Comparison of ENCODE assay signal across 11 cellular contexts in the genomic region with DNA sequence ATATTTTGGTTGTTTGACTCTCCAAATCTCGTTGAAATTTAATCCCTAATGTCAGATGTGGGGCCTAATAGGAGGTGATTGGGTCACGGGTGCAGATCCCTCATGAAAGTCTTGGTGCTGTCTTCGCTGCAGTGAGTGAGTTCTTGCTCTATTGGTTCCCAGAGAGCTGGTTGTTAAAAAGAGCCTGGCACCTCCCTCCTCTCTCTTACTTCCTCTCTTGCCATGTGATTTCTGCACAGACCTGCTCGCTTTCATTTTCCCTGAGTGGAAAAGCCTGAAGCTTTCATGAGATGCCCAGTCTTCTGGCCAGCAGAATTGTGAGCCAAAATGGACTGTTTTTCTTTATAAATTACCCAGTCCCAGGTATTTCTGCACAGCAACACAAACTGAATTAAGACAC.
DNase-seq lines count a peak whose midpoint lies in the region; ATAC-seq and TF ChIP-seq lines count a peak whose summit lies in the region.
"Had no signal": no experiment of that assay in that cellular context is flagged by ENCODE, and none has a peak within 500 bp of the region (broad histone marks: within the 10 kb centered on the region; RNA-seq: fewer than 3 reads in every experiment).

No MANE protein-coding gene starts in this region.

- no peak for TF ChIP-seq EP300 in ovary (IDR thresholded peaks at IDR 0.05)

- no peak overlapping the region for H3K27ac ChIP-seq in ovary

- TF ChIP-seq CTCF in ovary (IDR thresholded peaks at IDR 0.05), result no peak

- H3K36me3 ChIP-seq in ovary, result no peaks in the 10 kb centered on the region

- peak; percentile 9 to 24 for DNase-seq in left colon
- no peak for DNase-seq in effector CD8-positive, alpha-beta T cell (lab: John Stamatoyannopoulos, UW)
- no peak for DNase-seq in central memory CD4-positive, alpha-beta T cell
- no peak for DNase-seq in ovary
- DNase-seq in NCI-H128 (lab: John Stamatoyannopoulos, UW; ENCODE audit: unreplicated experiment), result no peak
- DNase-seq: mesendoderm; NCI-H446 treated with DMSO at 0.1 percent for 48 hours; stimulated activated CD4-positive, alpha-beta T cell treated with anti-CD3 and anti-CD28 coated beads, Interleukin-1b, Interleukin-23, amount 100 ng/mL, for 48 hours had no signal

- no peaks in the 10 kb centered on the region for H3K27me3 ChIP-seq in ovary

- WGBS in ovary, 3 donors, result 77 to 80% (median 79%) methylated on average over 4 of the region's 4 CpGs

- intact Hi-C loops in left colon (cut with DNase I, micrococcal nuclease) (no loop called here), ovary (cut with DNase I) (no loop called here)

- no peaks in the 10 kb centered on the region for H3K9me3 ChIP-seq in ovary

- ATAC-seq in GM18867 (IDR thresholded peaks at IDR 0.05; ENCODE audit: unreplicated experiment) (peak; percentile 93), HG02588 (IDR thresholded peaks at IDR 0.05; ENCODE audit: unreplicated experiment) (peak; percentile 93), HG03558 (IDR thresholded peaks at IDR 0.05; ENCODE audit: extremely low read depth, unreplicated experiment) (peak; percentile 74), left colon (peak; percentile 76)

- no peak for TF ChIP-seq POLR2A in ovary (IDR thresholded peaks at IDR 0.05)

- no peaks in the 10 kb centered on the region for H3K4me1 ChIP-seq in ovary (ENCODE audit: insufficient read depth)

- H3K4me3 ChIP-seq in ovary, result no peak overlapping the region

Comparison
In these comparisons a context has a peak if more than half of its experiments do, and no peak if none do; other contexts are left out.
1. DNase-seq: peak in left colon (2 of 2); none in effector CD8-positive, alpha-beta T cell (single experiment), central memory CD4-positive, alpha-beta T cell (single experiment), ovary (0 of 5) and NCI-H128 (single experiment).
2. Peak in every context shown above with its lines, with median percentiles within 50 percentile points of each other: ATAC-seq.